In the genomic region with DNA sequence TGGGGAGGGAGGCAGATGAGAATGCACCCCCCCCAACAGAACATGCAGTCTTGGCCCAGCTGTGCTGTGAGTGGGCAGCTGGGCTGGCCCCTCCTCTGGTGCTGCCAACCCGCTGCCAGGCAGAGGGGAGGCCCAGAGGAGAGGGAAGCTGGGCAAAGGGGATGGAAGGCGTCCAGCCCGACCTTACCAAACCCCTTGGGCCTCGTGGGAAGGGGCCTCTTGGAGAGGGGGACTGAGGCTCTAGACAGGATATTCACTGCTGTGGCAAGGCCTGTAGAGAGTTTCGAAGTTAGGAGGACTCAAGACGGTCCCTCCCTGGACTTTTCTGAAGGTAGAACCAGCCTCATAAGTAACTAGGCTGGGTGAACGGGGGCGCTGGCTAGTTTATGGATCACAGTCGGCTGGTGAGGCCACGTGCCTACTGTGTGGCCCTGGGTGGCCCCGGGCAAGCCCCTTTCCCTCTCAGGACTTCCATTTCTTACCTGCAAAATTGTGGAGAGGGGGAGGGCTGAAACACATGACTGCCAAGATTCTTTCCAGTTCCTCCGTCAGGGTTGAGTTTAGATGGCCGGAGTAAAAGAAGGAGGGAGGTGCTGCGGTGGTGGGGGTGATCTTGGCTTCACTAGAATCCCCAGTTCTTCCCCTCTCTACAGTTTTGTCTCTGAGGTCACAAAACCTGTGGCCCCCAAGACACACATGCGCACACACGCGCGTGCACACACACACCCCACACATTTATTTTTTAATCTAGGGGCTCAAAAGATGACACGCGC, we compare ENCODE assay signal across 7 cellular contexts. TPM values are rescaled to one million over a fixed set of nuclear protein-coding genes. Genes with fewer than 3 reads are reported as not detected.
DNase-seq lines count a peak whose midpoint lies in the region; ATAC-seq and TF ChIP-seq lines count a peak whose summit lies in the region.

No MANE protein-coding gene starts in this region.

- peaks cover 62% of the 10 kb centered on the region for H3K4me1 Mint-ChIP-seq in activated naive CD8-positive, alpha-beta T cell treated with anti-CD3 and anti-CD28 coated beads, Interleukin-2, amount 50 U/mL, for 24 hours

- peak overlapping the region; percentile 49 for H2AFZ ChIP-seq in OCI-LY3 (ENCODE audit: low read depth, low read length)

- H4K20me1 ChIP-seq in OCI-LY3 (ENCODE audit: insufficient read depth, low read length): 0 out of 2 replicates have a peak, but pooled peaks cover 3% of the 10 kb centered on the region

- peak overlapping the region; percentile 95 for H3K27ac ChIP-seq in OCI-LY3 (ENCODE audit: low read length)
- H3K27ac ChIP-seq in right cardiac atrium (ENCODE audit: low read length): peak overlapping the region; percentile 64
- peak overlapping the region; percentile 92 to 97 (median 94) for H3K27ac ChIP-seq in sigmoid colon

- no peaks in the 10 kb centered on the region for H3K9me3 ChIP-seq in OCI-LY3 (ENCODE audit: insufficient read depth, low read length)
- no peaks in the 10 kb centered on the region for H3K9me3 ChIP-seq in right cardiac atrium (ENCODE audit: control insufficient read depth, low read length)
- no peaks in the 10 kb centered on the region for H3K9me3 ChIP-seq in sigmoid colon

- TF ChIP-seq CTCF in OCI-LY3 (IDR thresholded peaks at IDR 0.05; ENCODE audit: low read depth, low read length) (no peak), sigmoid colon (IDR thresholded peaks at IDR 0.05) (no peak)

- in situ Hi-C loops in G401 (cut with HindIII; ENCODE audit: low sequenced_read_pairs): no loop called here

- H3K79me2 ChIP-seq in OCI-LY3 (ENCODE audit: low read length): peaks cover 65% of the 10 kb centered on the region

- peak overlapping the region; percentile 97 for H3K4me3 Mint-ChIP-seq in activated naive CD8-positive, alpha-beta T cell treated with anti-CD3 and anti-CD28 coated beads, Interleukin-2, amount 50 U/mL, for 24 hours

- H3K4me1 ChIP-seq in OCI-LY3 (ENCODE audit: low read length) (peaks cover 48% of the 10 kb centered on the region), right cardiac atrium (ENCODE audit: control insufficient read depth, insufficient read depth, low read length) (peaks cover 2% of the 10 kb centered on the region), sigmoid colon (peaks cover 0 to 38% (median 35%) of the 10 kb centered on the region in 4 donors)

- intact Hi-C loops in right cardiac atrium (cut with DNase I) (no loop called here), sigmoid colon (cut with DNase I) (loop anchor here (2.0 to 5.0 kb wide), 3 partner anchors 23 to 95 kb away; partner anchors contain the start of gene GHDC)

- H3K27me3 ChIP-seq in OCI-LY3 (ENCODE audit: low read depth, low read length): no peaks in the 10 kb centered on the region
- no peaks in the 10 kb centered on the region for H3K27me3 ChIP-seq in right cardiac atrium (ENCODE audit: control insufficient read depth, insufficient read depth)
- H3K27me3 ChIP-seq in sigmoid colon: no peaks in the 10 kb centered on the region

- TF ChIP-seq POLR2A in sigmoid colon (IDR thresholded peaks at IDR 0.05): peak; percentile 18 to 31

- peak; percentile 17 for ATAC-seq in GM19025 (IDR thresholded peaks at IDR 0.05; ENCODE audit: low read depth, unreplicated experiment)
- ATAC-seq in activated naive CD8-positive, alpha-beta T cell treated with anti-CD3 and anti-CD28 coated beads, Interleukin-2, amount 50 U/mL, for 24 hours: peak; percentile 33
- peak; percentile 50 to 54 for ATAC-seq in right cardiac atrium
- no peak for ATAC-seq in GM18519 (IDR thresholded peaks at IDR 0.05; ENCODE audit: low FRiP score, unreplicated experiment)

- no peaks in the 10 kb centered on the region for H3K9me3 Mint-ChIP-seq in activated naive CD8-positive, alpha-beta T cell treated with anti-CD3 and anti-CD28 coated beads, Interleukin-2, amount 50 U/mL, for 24 hours

- H3K9ac ChIP-seq in OCI-LY3 (ENCODE audit: low read length): peak overlapping the region; percentile 92

- DNase-seq in activated naive CD8-positive, alpha-beta T cell treated with anti-CD3 and anti-CD28 coated beads, Interleukin-2, amount 50 U/mL, for 24 hours: peak; percentile 60
- DNase-seq in right cardiac atrium (peak; percentile 68 to 87 (median 79)), sigmoid colon (peak; percentile 86), G401 (ENCODE audit: low spot score) (no peak)

- TF ChIP-seq EP300 in sigmoid colon (IDR thresholded peaks at IDR 0.05): no peak

- 23% methylated on average over 20 of the region's 20 CpGs for WGBS in right cardiac atrium
- WGBS in sigmoid colon, 2 donors: 21 to 42% methylated on average over 20 of the region's 20 CpGs

- H3K27ac Mint-ChIP-seq in activated naive CD8-positive, alpha-beta T cell treated with anti-CD3 and anti-CD28 coated beads, Interleukin-2, amount 50 U/mL, for 24 hours: peak overlapping the region; percentile 98

- peaks cover 36% of the 10 kb centered on the region for H3K36me3 Mint-ChIP-seq in activated naive CD8-positive, alpha-beta T cell treated with anti-CD3 and anti-CD28 coated beads, Interleukin-2, amount 50 U/mL, for 24 hours (ENCODE audit: low read depth)

- H3K4me3 ChIP-seq in OCI-LY3 (ENCODE audit: low read length): peak overlapping the region; percentile 84
- H3K4me3 ChIP-seq in right cardiac atrium (ENCODE audit: low read length): peak overlapping the region; percentile 70
- H3K4me3 ChIP-seq in sigmoid colon: peak overlapping the region; percentile 61 to 85 (median 64)

- H3K27me3 Mint-ChIP-seq in activated naive CD8-positive, alpha-beta T cell treated with anti-CD3 and anti-CD28 coated beads, Interleukin-2, amount 50 U/mL, for 24 hours: no peaks in the 10 kb centered on the region

- H3K4me2 ChIP-seq in OCI-LY3 (ENCODE audit: low read length): peak overlapping the region; percentile 98

- peaks cover 21% of the 10 kb centered on the region for H3K36me3 ChIP-seq in OCI-LY3 (replicated peaks; ENCODE audit: low read depth, low read length)
- H3K36me3 ChIP-seq in sigmoid colon: peaks cover 0 to 7% (median 0%) of the 10 kb centered on the region in 4 donors

RNA-seq across cellular contexts. Expression of gene STAT5A, which starts 0.8 kb away (rescaled TPM):
- total RNA-seq in right cardiac atrium (10 to 100 TPM; 20.8 to 30.5 (median 23.3) TPM), sigmoid colon (10 to 100 TPM; 57.2 to 91.0 (median 80.8) TPM)
- polyA plus RNA-seq in right cardiac atrium (8.1 TPM), sigmoid colon (10 to 100 TPM in 2 of 3 donors, 1 to 10 TPM in 1; 7.4 to 39.2 (median 13.2) TPM)
- 0.18 and 0.31 TPM in 2 replicates for total RNA-seq in G401 (2014; rRNA removed; shearing (Covaris generic))

RNA-seq across cellular contexts. Expression of gene STAT5B, which starts 11.3 kb away (rescaled TPM):
- total RNA-seq in right cardiac atrium (10 to 100 TPM; 39.4 to 46.3 (median 40.5) TPM), sigmoid colon (100 to 1,000 TPM in 1 of 4 donors, 10 to 100 TPM in 3; 93.5 to 117 (median 98.4) TPM)
- polyA plus RNA-seq in right cardiac atrium (19.7 TPM), sigmoid colon (10 to 100 TPM; 11.3 to 37.5 (median 13.2) TPM)
- 10.4 and 15.8 TPM in 2 replicates for total RNA-seq in G401 (2014; rRNA removed; shearing (Covaris generic))

Comparison
In these comparisons a context has a peak if more than half of its experiments do, and no peak if none do; other contexts are left out.
1. RNA of gene STAT5A, which starts 0.8 kb away (total RNA-seq): 57.2 to 91.0 TPM in sigmoid colon and 20.8 to 30.5 TPM in right cardiac atrium; 0.18 to 0.31 TPM in G401; every median in the first group is over 10 times any median in the second.
2. Peak in every context shown above with its lines, with median percentiles within 50 percentile points of each other: H3K27ac ChIP-seq and H3K4me3 ChIP-seq.